ENCODE assay signal across 9 cellular contexts in genomic region chr5:132019857-132020555, GRCh38. TPM values are rescaled to one million over a fixed set of nuclear protein-coding genes. Genes with fewer than 3 reads are reported as not detected.
DNase-seq lines count a peak whose midpoint lies in the region; ATAC-seq, FAIRE-seq and TF ChIP-seq lines count a peak whose summit lies in the region.
"Had no signal": no experiment of that assay in that cellular context is flagged by ENCODE, and none has a peak within 500 bp of the region (broad histone marks: within the 10 kb centered on the region; RNA-seq: fewer than 3 reads in every experiment).

No MANE protein-coding gene starts in this region.

- in situ Hi-C loops in GM23248 (cut with MboI) (loop anchor here (25.0 kb wide), 1 partner anchor 583 kb away; no protein-coding TSS in a partner anchor), gastrocnemius medialis (cut with MboI; ENCODE audit: low sequenced_read_pairs in 4 of 4) (no loop called here)

- H3F3A ChIP-seq in GM23248 (ENCODE audit: insufficient read depth) = no peaks in the 10 kb centered on the region

- peak; percentile 26 to 67 for DNase-seq in activated CD8-positive, alpha-beta memory T cell treated with anti-CD3 and anti-CD28 coated beads for 4 hours (ENCODE audit: low read depth in 2 of 2)
- DNase-seq in stimulated activated CD4-positive, alpha-beta T cell treated with anti-CD3 and anti-CD28 coated beads, Interleukin-1b, Interleukin-23, amount 100 ng/mL, for 24 hours (ENCODE audit: low read depth in 4 of 4, low spot score in 1 of 4) = peak; percentile 35 to 65 (median 44)
- DNase-seq in urothelium cell line (ENCODE audit: low spot score) (no peak), DMS 273 (lab: John Stamatoyannopoulos, UW; ENCODE audit: unreplicated experiment) (no peak), GM23248 (no peak), gastrocnemius medialis (no peak)

- no peaks in the 10 kb centered on the region for H4K20me1 ChIP-seq in GM23248 (ENCODE audit: insufficient read depth)

- no peak overlapping the region for H3K4me2 ChIP-seq in GM23248 (ENCODE audit: unreplicated experiment)

- H2AFZ ChIP-seq in GM23248 = no peak overlapping the region

- no peaks in the 10 kb centered on the region for H3K4me1 ChIP-seq in GM23248 (ENCODE audit: insufficient read depth)
- no peaks in the 10 kb centered on the region for H3K4me1 ChIP-seq in gastrocnemius medialis

- no peaks in the 10 kb centered on the region for H3K9me3 ChIP-seq in GM23248 (ENCODE audit: low read depth)
- no peaks in the 10 kb centered on the region for H3K9me3 ChIP-seq in gastrocnemius medialis

- 59 to 63% methylated on average over 6 of the region's 6 CpGs for WGBS in GM23248 (ENCODE audit: low coverage in 1 of 2, low lambda C conversion rate in 2 of 2, missing lambda C conversion rate in 2 of 2), 2 experiments

- intact Hi-C loops in gastrocnemius medialis (cut with DNase I; ENCODE audit: low total_unique reads) = no loop called here

- H3K9ac ChIP-seq in GM23248 = no peak overlapping the region

- no peak overlapping the region for H3K27ac ChIP-seq in GM23248
- no peak overlapping the region for H3K27ac ChIP-seq in gastrocnemius medialis

- H3K4me3 ChIP-seq in GM23248 (no peak overlapping the region), gastrocnemius medialis (no peak overlapping the region)
- H3K4me3 ChIP-seq: skin epidermis had no signal

- no peak for TF ChIP-seq CTCF in gastrocnemius medialis (IDR thresholded peaks at IDR 0.05 in 4 of 5, conservative IDR thresholded peaks at IDR 0.05 in 1 of 5)

- H3K27me3 ChIP-seq in GM23248 (replicated peaks; ENCODE audit: insufficient read depth) = peaks cover 15% of the 10 kb centered on the region; the same call in 1 of the 2 replicates
- peaks cover 0 to 3% (median 0%) of the 10 kb centered on the region in 3 donors for H3K27me3 ChIP-seq in gastrocnemius medialis

- FAIRE-seq in urothelium cell line (lab: Jason Lieb, UNC) = no peak

- TF ChIP-seq POLR2A in gastrocnemius medialis (IDR thresholded peaks at IDR 0.05) = no peak

- no peaks in the 10 kb centered on the region for H3K9me2 ChIP-seq in GM23248 (ENCODE audit: insufficient read depth)

- H3K79me2 ChIP-seq in GM23248 (ENCODE audit: insufficient read depth) = no peaks in the 10 kb centered on the region

- ATAC-seq in GM19043 (IDR thresholded peaks at IDR 0.05; ENCODE audit: low read depth, unreplicated experiment) (peak; percentile 97), HG03095 (IDR thresholded peaks at IDR 0.05; ENCODE audit: unreplicated experiment) (peak; percentile 96), gastrocnemius medialis (no peak)

- H3K36me3 ChIP-seq in GM23248 (ENCODE audit: low read depth) = no peaks in the 10 kb centered on the region
- no peaks in the 10 kb centered on the region for H3K36me3 ChIP-seq in gastrocnemius medialis

RNA-seq across cellular contexts. Expression of gene ACSL6, which starts 8.5 kb away (rescaled TPM):
- total RNA-seq in GM23248 (2014; rRNA removed; shearing (Covaris generic)) = 0.11 TPM in 1 of 2 replicates, not detected in the other
- polyA plus RNA-seq in GM23248 (2016; fragmentation: Nextera tagmentation; extraction: Ambion mirVana) = not detected in 2 replicates
- total RNA-seq in gastrocnemius medialis = under 1 TPM; 0.29 to 0.71 (median 0.36) TPM

RNA-seq across cellular contexts. Expression of gene IL3, which starts 40.4 kb away (rescaled TPM):
- total RNA-seq in GM23248 (2014; rRNA removed; shearing (Covaris generic)) = not detected in 2 replicates
- not detected in 2 replicates for polyA plus RNA-seq in GM23248 (2016; fragmentation: Nextera tagmentation; extraction: Ambion mirVana)
- total RNA-seq in gastrocnemius medialis = not detected

RNA-seq across cellular contexts. Expression of gene CSF2, which starts 53.6 kb away (rescaled TPM):
- total RNA-seq in GM23248 (2014; rRNA removed; shearing (Covaris generic)) = not detected in 2 replicates
- not detected in 2 replicates for polyA plus RNA-seq in GM23248 (2016; fragmentation: Nextera tagmentation; extraction: Ambion mirVana)
- total RNA-seq in gastrocnemius medialis = not detected

Comparison
In these comparisons a context has a peak if more than half of its experiments do, and no peak if none do; other contexts are left out.
1. ATAC-seq: peak in GM19043 (single experiment) and HG03095 (single experiment); none in gastrocnemius medialis (0 of 2).
2. DNase-seq: peak in activated CD8-positive, alpha-beta memory T cell treated with anti-CD3 and anti-CD28 coated beads for 4 hours (2 of 2) and stimulated activated CD4-positive, alpha-beta T cell treated with anti-CD3 and anti-CD28 coated beads, Interleukin-1b, Interleukin-23, amount 100 ng/mL, for 24 hours (4 of 4); none in urothelium cell line (single experiment), DMS 273 (single experiment), GM23248 (single experiment) and gastrocnemius medialis (0 of 2).